In genomic region chr4:164345756-164346155, GRCh38 we compare ENCODE assay signal across 37 cellular contexts.
"Had no signal": no experiment of that assay in that cellular context is flagged by ENCODE, and none has a peak within 500 bp of the region (broad histone marks: within the 10 kb centered on the region; RNA-seq: fewer than 3 reads in every experiment).

No MANE protein-coding gene starts in this region.

- H2AFZ ChIP-seq: PC-9 had no signal

- H3K4me3 ChIP-seq: cardiac muscle cell, MG63, PC-9 had no signal

- H3K4me2 ChIP-seq: KMS-11, PC-9 had no signal

- H3K27ac ChIP-seq: brain microvascular endothelial cell, cardiac muscle cell, KMS-11, PC-9, RWPE1, VCaP had no signal

- H3K36me3 ChIP-seq: brain microvascular endothelial cell, cardiac muscle cell had no signal

- H3K9me3 Mint-ChIP-seq: activated naive CD4-positive, alpha-beta T cell treated with anti-CD3 and anti-CD28 coated beads, Interleukin-2, amount 10 ng/mL, durations not matched to agents 7 days and 5 days had no signal

- H3K4me3 Mint-ChIP-seq: activated CD4-positive, alpha-beta memory T cell treated with anti-CD3 and anti-CD28 coated beads, Interleukin-2, amount 10 ng/mL, durations not matched to agents 7 days and 5 days; activated CD8-positive, alpha-beta memory T cell treated with anti-CD3 and anti-CD28 coated beads, Interleukin-2, amount 10 ng/mL, durations not matched to agents 7 days and 5 days; activated naive CD4-positive, alpha-beta T cell treated with anti-CD3 and anti-CD28 coated beads, Interleukin-2, amount 10 ng/mL, durations not matched to agents 7 days and 5 days; activated naive CD8-positive, alpha-beta T cell; activated naive CD8-positive, alpha-beta T cell treated with anti-CD3 and anti-CD28 coated beads, Interleukin-2, amount 50 U/mL, for 24 hours; central memory CD8-positive, alpha-beta T cell had no signal

- H3K9ac ChIP-seq: KMS-11 had no signal

- FAIRE-seq: RCC 7860 had no signal

- H3K4me1 Mint-ChIP-seq: activated CD4-positive, alpha-beta memory T cell treated with anti-CD3 and anti-CD28 coated beads, Interleukin-2, amount 10 ng/mL, durations not matched to agents 7 days and 5 days; activated CD8-positive, alpha-beta memory T cell treated with anti-CD3 and anti-CD28 coated beads, Interleukin-2, amount 10 ng/mL, durations not matched to agents 7 days and 5 days; activated naive CD4-positive, alpha-beta T cell treated with anti-CD3 and anti-CD28 coated beads, Interleukin-2, amount 10 ng/mL, durations not matched to agents 7 days and 5 days; activated naive CD8-positive, alpha-beta T cell treated with anti-CD3 and anti-CD28 coated beads, Interleukin-2, amount 50 U/mL, for 24 hours; central memory CD8-positive, alpha-beta T cell had no signal

- H3K27me3 ChIP-seq: brain microvascular endothelial cell, cardiac muscle cell, MG63 had no signal

- H3K36me3 Mint-ChIP-seq: activated CD8-positive, alpha-beta memory T cell treated with anti-CD3 and anti-CD28 coated beads, Interleukin-2, amount 10 ng/mL, durations not matched to agents 7 days and 5 days; activated naive CD4-positive, alpha-beta T cell treated with anti-CD3 and anti-CD28 coated beads, Interleukin-2, amount 10 ng/mL, durations not matched to agents 7 days and 5 days; activated naive CD8-positive, alpha-beta T cell had no signal

- DNase-seq: activated CD4-positive, alpha-beta memory T cell treated with anti-CD3 and anti-CD28 coated beads, Interleukin-2, amount 10 ng/mL, durations not matched to agents 7 days and 5 days; activated CD4-positive, alpha-beta T cell treated with anti-CD3 and anti-CD28 coated beads for 1 hour; activated CD4-positive, alpha-beta T cell treated with anti-CD3 and anti-CD28 coated beads for 48 hours; activated CD4-positive, CD25-positive, alpha-beta regulatory T cell; activated CD8-positive, alpha-beta memory T cell treated with anti-CD3 and anti-CD28 coated beads for 24 hours; activated CD8-positive, alpha-beta memory T cell treated with anti-CD3 and anti-CD28 coated beads, Interleukin-2, amount 10 ng/mL, durations not matched to agents 7 days and 5 days; activated CD8-positive, alpha-beta memory T cell treated with anti-CD3 and anti-CD28 coated beads, Interleukin-2, amount 50 U/mL, for 48 hours; activated effector memory CD4-positive, alpha-beta T cell treated with Interleukin-2 at 50 U/mL for 16 hours; activated naive CD4-positive, alpha-beta T cell treated with anti-CD3 and anti-CD28 coated beads, Interleukin-2, amount 10 ng/mL, durations not matched to agents 7 days and 5 days; activated naive CD8-positive, alpha-beta T cell treated with anti-CD3 and anti-CD28 coated beads, Interleukin-2, amount 50 U/mL, for 24 hours; activated T-cell treated with anti-CD3 and anti-CD28 coated beads, Interleukin-2, amount 50 U/mL, for 48 hours; anterior cingulate cortex; brain microvascular endothelial cell; MG63; NCI-H1048; NCI-H1105 treated with DMSO at 0.1 percent for 48 hours; NCI-H1436; NCI-H1694; NCI-H1930; NCI-H2081 treated with DMSO at 0.1 percent for 48 hours; NCI-H226; NCI-H446 treated with DMSO at 0.1 percent for 48 hours; NCI-H524; NCI-H69; PC-9; Right ventricle myocardium superior; SW 1271; T-helper 1 cell; T-helper 2 cell; T-helper 9 cell had no signal

- H3K27me3 Mint-ChIP-seq: activated CD4-positive, alpha-beta memory T cell treated with anti-CD3 and anti-CD28 coated beads, Interleukin-2, amount 10 ng/mL, durations not matched to agents 7 days and 5 days; activated CD8-positive, alpha-beta memory T cell treated with anti-CD3 and anti-CD28 coated beads, Interleukin-2, amount 10 ng/mL, durations not matched to agents 7 days and 5 days; activated naive CD4-positive, alpha-beta T cell treated with anti-CD3 and anti-CD28 coated beads, Interleukin-2, amount 10 ng/mL, durations not matched to agents 7 days and 5 days; activated naive CD8-positive, alpha-beta T cell; activated naive CD8-positive, alpha-beta T cell treated with anti-CD3 and anti-CD28 coated beads, Interleukin-2, amount 50 U/mL, for 24 hours; central memory CD8-positive, alpha-beta T cell had no signal

- H3K27ac Mint-ChIP-seq: activated CD4-positive, alpha-beta memory T cell treated with anti-CD3 and anti-CD28 coated beads, Interleukin-2, amount 10 ng/mL, durations not matched to agents 7 days and 5 days; activated CD8-positive, alpha-beta memory T cell treated with anti-CD3 and anti-CD28 coated beads, Interleukin-2, amount 10 ng/mL, durations not matched to agents 7 days and 5 days; activated naive CD4-positive, alpha-beta T cell treated with anti-CD3 and anti-CD28 coated beads, Interleukin-2, amount 10 ng/mL, durations not matched to agents 7 days and 5 days; activated naive CD8-positive, alpha-beta T cell; activated naive CD8-positive, alpha-beta T cell treated with anti-CD3 and anti-CD28 coated beads, Interleukin-2, amount 50 U/mL, for 24 hours had no signal
